Comparison of ENCODE assay signal across 13 cellular contexts in the genomic region with DNA sequence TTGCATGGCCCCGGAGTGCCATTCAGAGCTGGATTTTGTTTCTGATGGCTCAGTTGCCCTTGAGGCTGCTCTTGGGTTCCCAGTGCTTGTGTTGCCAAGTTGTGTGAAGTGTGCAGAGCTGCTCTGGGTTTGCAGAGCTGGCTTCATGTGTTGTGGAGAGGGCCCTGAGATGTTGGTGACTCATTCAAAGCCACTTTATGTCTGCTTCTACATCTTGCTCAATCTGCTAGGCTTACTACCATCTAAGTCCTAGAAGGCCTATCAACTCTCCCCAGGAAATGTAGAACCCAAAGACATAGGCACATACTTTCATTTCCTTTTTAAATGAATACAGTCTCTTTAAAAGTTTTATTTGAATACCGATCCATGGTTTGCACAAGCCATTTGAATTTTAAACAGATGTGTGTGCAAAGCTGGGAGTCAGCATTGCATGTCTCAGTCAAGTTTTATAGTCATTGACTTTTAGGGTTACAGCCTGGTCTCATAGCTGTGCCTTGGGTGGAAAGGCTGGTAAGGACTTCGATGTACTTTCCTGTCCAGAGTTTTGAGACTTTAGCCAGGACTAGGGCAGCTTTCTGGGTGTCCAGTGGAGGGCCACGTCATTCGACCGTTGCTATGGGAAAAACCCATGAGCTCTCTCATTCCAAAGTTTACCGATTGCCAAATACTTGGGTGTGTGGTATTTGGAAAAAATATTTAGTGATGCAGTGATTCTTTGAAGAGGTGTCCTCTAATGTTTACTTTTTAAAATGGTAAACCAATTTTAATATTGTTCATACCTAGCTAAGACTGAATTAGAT.
DNase-seq lines count a peak whose midpoint lies in the region; ATAC-seq and TF ChIP-seq lines count a peak whose summit lies in the region.
"Had no signal": no experiment of that assay in that cellular context is flagged by ENCODE, and none has a peak within 500 bp of the region (broad histone marks: within the 10 kb centered on the region; RNA-seq: fewer than 3 reads in every experiment).

No MANE protein-coding gene starts in this region.

- H3K9me1 ChIP-seq in IMR-90 (ENCODE audit: insufficient read depth, low read length) = peaks cover 5% of the 10 kb centered on the region; the same call in 1 of the 2 replicates

- H2BK20ac ChIP-seq in IMR-90 (ENCODE audit: low read depth, low read length) = no peak overlapping the region; the same call in 1 of the 2 replicates

- H4K8ac ChIP-seq in IMR-90 (ENCODE audit: low read depth in 2 of 2, low read length in 2 of 2) = no peak overlapping the region

- ATAC-seq in IMR-90 (ENCODE audit: low read depth) = peak; percentile 79
- ATAC-seq in HG03571 (IDR thresholded peaks at IDR 0.05; ENCODE audit: unreplicated experiment) = no peak
- ATAC-seq: WTC11 had no signal

- CTCF ChIA-PET in IMR-90 (lab: Yijun Ruan, JAX) = interaction anchor here (0.7 to 1.1 kb wide), 2 partner anchors 9 to 18 kb away, joined by 4 read pairs; no protein-coding TSS in a partner anchor

- no peaks in the 10 kb centered on the region; the same call in 1 of the 2 replicates for H4K20me1 ChIP-seq in IMR-90 (ENCODE audit: insufficient read depth, low read length)

- H3K79me2 ChIP-seq in ACC112 (ENCODE audit: control insufficient read depth, insufficient read depth, low read length, unreplicated experiment) = no peaks in the 10 kb centered on the region

- H3K4ac ChIP-seq in IMR-90 (ENCODE audit: low read depth, low read length) = no peak overlapping the region

- no peak overlapping the region for H3K4me2 ChIP-seq in IMR-90 (ENCODE audit: low read depth, low read length)

- H4K5ac ChIP-seq in IMR-90 (ENCODE audit: low read depth, low read length) = no peak overlapping the region

- H4K91ac ChIP-seq in IMR-90 (ENCODE audit: insufficient read depth, low read depth, low read length) = 0 out of 2 replicates have a peak overlapping the region, but pooled peaks have one; percentile 6

- H2BK15ac ChIP-seq in IMR-90 (ENCODE audit: low read depth, low read length) = no peak overlapping the region

- peak overlapping the region; percentile 70 for H3K4me3 ChIP-seq in ACC112 (ENCODE audit: low read depth, low read length)
- no peak overlapping the region for H3K4me3 ChIP-seq in IMR-90 (ENCODE audit: insufficient read depth, low read depth, low read length)
- H3K4me3 ChIP-seq in H7 (ENCODE audit: insufficient read depth, low read depth, low read length) = no peak overlapping the region
- H3K4me3 ChIP-seq: coronary artery had no signal

- TF ChIP-seq CTCF in IMR-90 (conservative IDR thresholded peaks at IDR 0.05; ENCODE audit: low read depth, low read length) = no peak

- H3K4me1 ChIP-seq in ACC112 (ENCODE audit: control insufficient read depth, insufficient read depth, low read length, unreplicated experiment) (peaks cover 18% of the 10 kb centered on the region), IMR-90 (ENCODE audit: control insufficient read depth, insufficient read depth, low read length) (peaks cover 8% of the 10 kb centered on the region)

- no TSS peak for BruUV-seq in IMR-90 (replicated peaks; lab: Mats Ljungman, UMichigan)

- H3K9ac ChIP-seq in IMR-90 (ENCODE audit: low read depth, low read length) = no peak overlapping the region

- intact Hi-C loops in IMR-90 (cut with micrococcal nuclease) = no loop called here

- peaks cover 8 to 33% of the 10 kb centered on the region in 2 experiments; a peak in 3 of 4 replicates for H3K79me1 ChIP-seq in IMR-90 (ENCODE audit: low read depth in 1 of 2, low read length in 2 of 2)

- H3K23ac ChIP-seq in IMR-90 (ENCODE audit: low read depth, low read length) = no peak overlapping the region

- 100% methylated on average over 1 of the region's 7 CpGs; no CpG with 5 or more reads in 1 of the 2 experiments for WGBS in IMR-90 (ENCODE audit: extremely low coverage in 2 of 2, insufficient read length in 1 of 2), 2 experiments

- peak overlapping the region; percentile 80 for H2AFZ ChIP-seq in ACC112 (ENCODE audit: low read length, unreplicated experiment)
- H2AFZ ChIP-seq in IMR-90 (replicated peaks; ENCODE audit: low read length, poor library complexity) = no peak overlapping the region

- 0 out of 2 replicates have a peak overlapping the region, but pooled peaks have one; percentile 34 for H3K14ac ChIP-seq in IMR-90 (replicated peaks; ENCODE audit: low read depth, low read length)

- dilution Hi-C loops in IMR-90 (cut with HindIII; ENCODE audit: low sequenced_read_pairs, unreplicated experiment) = no loop called here

- H3K36me3 ChIP-seq in ACC112 (ENCODE audit: insufficient read depth, low read length) = no peaks in the 10 kb centered on the region
- H3K36me3 ChIP-seq in IMR-90 (ENCODE audit: control insufficient read depth, insufficient read depth, low read length) = peaks cover 4% of the 10 kb centered on the region
- H3K36me3 ChIP-seq in H7 (replicated peaks; ENCODE audit: control insufficient read depth, insufficient read depth, low read length) = no peaks in the 10 kb centered on the region

- in situ Hi-C loops in IMR-90 (cut with MboI; ENCODE audit: low sequenced_read_pairs) = no loop called here

- H2BK120ac ChIP-seq in IMR-90 (ENCODE audit: low read depth, low read length) = no peak overlapping the region

- H3K9me3 ChIP-seq in IMR-90 (ENCODE audit: control insufficient read depth, insufficient read depth, low read length) = peaks cover 4% of the 10 kb centered on the region; the same call in 1 of the 2 replicates

- TF ChIP-seq POLR2A in IMR-90 (IDR thresholded peaks at IDR 0.05; ENCODE audit: low read depth, low read length) = no peak

- H3K56ac ChIP-seq in IMR-90 (ENCODE audit: extremely low read depth, insufficient read depth, low read length) = no peak overlapping the region

- DNase-seq in IMR-90 (peak; percentile 70), amniotic epithelial cell (ENCODE audit: low read depth) (peak; percentile 79), kidney tubule cell (ENCODE audit: low spot score) (peak; percentile 43), H7 (no peak), HK-2 (ENCODE audit: unreplicated experiment) (no peak)
- no peak for DNase-seq in activated CD4-positive, CD25-positive, alpha-beta regulatory T cell (lab: John Stamatoyannopoulos, UW)
- DNase-seq: NCI-H1930; SHP77; stimulated activated CD4-positive, alpha-beta T cell treated with anti-CD3 and anti-CD28 coated beads, Interleukin-12 subunit alpha, Interleukin-12 subunit beta, amount 100 ng/mL, for 4 hours had no signal

- H3K18ac ChIP-seq in IMR-90 (ENCODE audit: low read depth, low read length) = no peak overlapping the region

- H3K27me3 ChIP-seq in ACC112 (ENCODE audit: insufficient read depth, low read length) (no peaks in the 10 kb centered on the region), IMR-90 (ENCODE audit: control insufficient read depth, insufficient read depth, low read length) (no peaks in the 10 kb centered on the region), H7 (ENCODE audit: control insufficient read depth, insufficient read depth, low read length) (no peaks in the 10 kb centered on the region)

- H2AK5ac ChIP-seq in IMR-90 (ENCODE audit: low read depth, low read length) = no peak overlapping the region

- H2AK9ac ChIP-seq in IMR-90 (replicated peaks; ENCODE audit: low read depth, low read length, poor library complexity) = peak overlapping the region; percentile 3

- TF ChIP-seq RAD21 in IMR-90 (IDR thresholded peaks at IDR 0.05; ENCODE audit: low read length) = no peak

- H2BK5ac ChIP-seq in IMR-90 (ENCODE audit: low read depth, low read length, poor library complexity, severe bottlenecking) = no peak overlapping the region

- H3K27ac ChIP-seq in ACC112 (ENCODE audit: low read depth, low read length) = peak overlapping the region; percentile 99
- no peak overlapping the region for H3K27ac ChIP-seq in IMR-90 (ENCODE audit: insufficient read depth, low read length)

- POLR2A ChIA-PET in IMR-90 (lab: Charles Lee; ENCODE audit: unreplicated experiment) = no interaction called here

TF ChIP-seq in IMR-90, 13 proteins besides CTCF, POLR2A, EP300 and RAD21:
- no peak for TF ChIP-seq MAZ (IDR thresholded peaks at IDR 0.05; ENCODE audit: borderline replicate concordance, low read depth, low read length)
- peak; percentile 86 for TF ChIP-seq CEBPB (IDR thresholded peaks at IDR 0.05; ENCODE audit: low read depth, low read length)
- TF ChIP-seq, protein P1, sequence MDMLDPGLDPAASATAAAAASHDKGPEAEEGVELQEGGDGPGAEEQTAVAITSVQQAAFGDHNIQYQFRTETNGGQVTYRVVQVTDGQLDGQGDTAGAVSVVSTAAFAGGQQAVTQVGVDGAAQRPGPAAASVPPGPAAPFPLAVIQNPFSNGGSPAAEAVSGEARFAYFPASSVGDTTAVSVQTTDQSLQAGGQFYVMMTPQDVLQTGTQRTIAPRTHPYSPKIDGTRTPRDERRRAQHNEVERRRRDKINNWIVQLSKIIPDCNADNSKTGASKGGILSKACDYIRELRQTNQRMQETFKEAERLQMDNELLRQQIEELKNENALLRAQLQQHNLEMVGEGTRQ (IDR thresholded peaks at IDR 0.05; ENCODE audit: low read depth, low read length) = no peak
- TF ChIP-seq SMC3 (IDR thresholded peaks at IDR 0.05; ENCODE audit: low read depth, low read length) = no peak
- TF ChIP-seq FOS (IDR thresholded peaks at IDR 0.05; ENCODE audit: low read depth, low read length) = peak; percentile 34; the same call in 1 of the 2 replicates

Comparison
In these comparisons a context has a peak if more than half of its experiments do, and no peak if none do; other contexts are left out.
1. DNase-seq: peak in IMR-90 (single experiment), amniotic epithelial cell (single experiment) and kidney tubule cell (single experiment); none in H7 (single experiment), HK-2 (single experiment) and activated CD4-positive, CD25-positive, alpha-beta regulatory T cell (0 of 4).